In genomic region chrX:67524428-67524827, GRCh38 we compare ENCODE assay signal across 26 cellular contexts. TPM values are rescaled to one million over a fixed set of nuclear protein-coding genes. Genes with fewer than 3 reads are reported as not detected.
"Had no signal": no experiment of that assay in that cellular context is flagged by ENCODE, and none has a peak within 500 bp of the region (broad histone marks: within the 10 kb centered on the region; RNA-seq: fewer than 3 reads in every experiment).

No MANE protein-coding gene starts in this region.

- H3K4me1 Mint-ChIP-seq: immature natural killer cell; mesothelial cell of epicardium; naive B cell; neural progenitor cell; stimulated activated memory B cell treated with anti-CD40 and anti-IgM and Interleukin-4, amounts not matched to agents 10 μg/mL and 1 μg/mL and 100 μg/mL, for 72 hours had no signal

- FAIRE-seq: frontal cortex had no signal

- H3K4me3 Mint-ChIP-seq: immature natural killer cell; mesothelial cell of epicardium; naive B cell; natural killer cell treated with Interleukin-12 subunit alpha and Interleukin-12 subunit beta and Interleukin-15 and Interleukin-18, amount 100 ng/mL, for 72 hours; neural progenitor cell; stimulated activated memory B cell treated with anti-CD40 and anti-IgM and Interleukin-4, amounts not matched to agents 10 μg/mL and 1 μg/mL and 100 μg/mL, for 72 hours had no signal

- H3K4me1 ChIP-seq: neural progenitor cell, parathyroid adenoma, sigmoid colon, spleen, transverse colon, upper lobe of right lung, uterus had no signal

- H3K4me2 ChIP-seq: neural progenitor cell had no signal

- H3K36me3 Mint-ChIP-seq: immature natural killer cell; mesothelial cell of epicardium; naive B cell; natural killer cell treated with Interleukin-12 subunit alpha and Interleukin-12 subunit beta and Interleukin-15 and Interleukin-18, amount 100 ng/mL, for 72 hours; neural progenitor cell; stimulated activated memory B cell treated with anti-CD40 and anti-IgM and Interleukin-4, amounts not matched to agents 10 μg/mL and 1 μg/mL and 100 μg/mL, for 72 hours had no signal

- H3K27ac ChIP-seq: dorsolateral prefrontal cortex, neural progenitor cell, parathyroid adenoma, right atrium auricular region, sigmoid colon, spleen, thoracic aorta, transverse colon, upper lobe of right lung, uterus had no signal

- H2AFZ ChIP-seq: neural progenitor cell, parathyroid adenoma had no signal

- H3K36me3 ChIP-seq: neural progenitor cell, right atrium auricular region, sigmoid colon, spleen, thoracic aorta, transverse colon, upper lobe of right lung, uterus had no signal

- H3K4me3 ChIP-seq: dorsolateral prefrontal cortex, mucosa of descending colon, neural progenitor cell, right atrium auricular region, sigmoid colon, spleen, thoracic aorta, transverse colon, upper lobe of right lung, uterus had no signal

- H3K27me3 Mint-ChIP-seq: naive B cell; progenitor cell of endocrine pancreas; stimulated activated memory B cell treated with anti-CD40 and anti-IgM and Interleukin-4, amounts not matched to agents 10 μg/mL and 1 μg/mL and 100 μg/mL, for 72 hours had no signal

- ATAC-seq: left colon; mucosa of descending colon; natural killer cell treated with Interleukin-12 subunit alpha and Interleukin-12 subunit beta and Interleukin-15 and Interleukin-18, amount 100 ng/mL, for 72 hours; stimulated activated memory B cell treated with anti-CD40 and anti-IgM and Interleukin-4, amounts not matched to agents 10 μg/mL and 1 μg/mL and 100 μg/mL, for 72 hours; stimulated activated naive CD8-positive, alpha-beta T cell treated with anti-CD3 and anti-CD28 coated beads, Interleukin-15, Interleukin-2, amounts not matched to agents 100 U/mL and 50 U/mL, for 24 hours; upper lobe of right lung had no signal

- H3K79me2 ChIP-seq: parathyroid adenoma had no signal

- DNase-seq: dorsolateral prefrontal cortex; effector CD4-positive, alpha-beta T cell; hypothalamus; immature natural killer cell; islet precursor cell; kidney glomerular epithelial cell; left colon; mesenchymal stem cell; mucosa of descending colon; naive B cell; sigmoid colon; spleen; stimulated activated CD4-positive, alpha-beta T cell treated with anti-CD3 and anti-CD28 coated beads, Interleukin-4, amount 100 ng/mL, for 4 hours; stimulated activated naive CD8-positive, alpha-beta T cell treated with anti-CD3 and anti-CD28 coated beads, Interleukin-15, Interleukin-2, amounts not matched to agents 100 U/mL and 50 U/mL, for 24 hours; transverse colon; upper lobe of right lung; uterus had no signal

- H3K27ac Mint-ChIP-seq: immature natural killer cell; mesothelial cell of epicardium; naive B cell; natural killer cell treated with Interleukin-12 subunit alpha and Interleukin-12 subunit beta and Interleukin-15 and Interleukin-18, amount 100 ng/mL, for 72 hours; neural progenitor cell; progenitor cell of endocrine pancreas; stimulated activated memory B cell treated with anti-CD40 and anti-IgM and Interleukin-4, amounts not matched to agents 10 μg/mL and 1 μg/mL and 100 μg/mL, for 72 hours had no signal

- H3K9me3 ChIP-seq: mucosa of descending colon, sigmoid colon, thoracic aorta, transverse colon, upper lobe of right lung, uterus had no signal

- H3K27me3 ChIP-seq: neural progenitor cell, right atrium auricular region, sigmoid colon, spleen, transverse colon, upper lobe of right lung, uterus had no signal

- H3K9me3 Mint-ChIP-seq: natural killer cell treated with Interleukin-12 subunit alpha and Interleukin-12 subunit beta and Interleukin-15 and Interleukin-18, amount 100 ng/mL, for 72 hours; neural progenitor cell had no signal

- H3K9ac ChIP-seq: neural progenitor cell, parathyroid adenoma had no signal

RNA-seq across cellular contexts. Expression of gene AR, which starts 19.4 kb away (rescaled TPM):
- total RNA-seq: natural killer cell treated with Interleukin-12 subunit alpha and Interleukin-12 subunit beta and Interleukin-15 and Interleukin-18, amount 100 ng/mL, for 72 hours had no signal
